In the genomic region with DNA sequence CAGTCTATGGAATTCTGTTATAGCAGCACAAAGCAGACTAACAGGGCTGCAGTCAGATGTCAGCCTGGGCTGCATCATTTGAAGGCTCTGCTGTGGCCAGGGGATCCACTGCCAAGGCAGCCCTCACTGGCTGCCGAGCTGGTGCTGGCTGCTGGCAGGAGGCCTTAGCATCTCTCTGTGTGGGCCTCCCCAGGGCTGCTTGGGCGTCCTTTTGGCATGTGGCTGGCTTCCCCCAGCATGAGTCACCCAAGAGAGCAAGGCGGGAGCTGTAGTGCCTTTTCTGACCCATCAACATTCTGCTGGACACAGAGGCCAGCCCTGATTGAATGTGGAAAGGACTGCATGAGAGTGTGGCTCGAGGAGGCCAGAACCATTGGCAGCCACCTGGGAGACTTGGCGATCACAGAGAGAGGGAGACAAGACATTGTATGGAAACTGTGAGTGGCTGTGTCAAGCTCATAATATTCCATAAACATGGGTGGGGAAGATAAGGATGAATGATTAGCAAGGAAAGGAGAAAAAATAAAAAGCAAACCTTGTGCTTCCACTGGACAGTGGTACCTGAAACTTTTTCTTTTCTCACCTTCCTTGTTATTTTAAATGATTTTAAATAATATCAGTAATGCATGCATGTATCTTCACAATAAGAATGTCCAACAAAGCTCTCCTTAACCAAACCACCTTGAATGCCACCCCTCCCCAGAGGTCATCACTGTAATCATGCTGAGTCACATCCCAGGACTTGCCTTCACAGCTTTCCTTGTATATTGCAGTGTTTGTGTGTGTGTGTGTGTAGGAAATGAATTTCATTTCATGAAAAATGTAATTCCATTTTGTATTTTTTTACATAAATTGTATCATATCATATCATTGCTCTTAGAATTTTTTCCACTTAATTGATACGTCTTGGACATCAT, we compare ENCODE assay signal across 10 cellular contexts. TPM values are rescaled to one million over a fixed set of nuclear protein-coding genes. Genes with fewer than 3 reads are reported as not detected.
A peak's percentile ranks its signal among the peaks of the same experiment; 100 is the strongest.
DNase-seq lines count a peak whose midpoint lies in the region; ATAC-seq, FAIRE-seq and TF ChIP-seq lines count a peak whose summit lies in the region.
"Had no signal": no experiment of that assay in that cellular context is flagged by ENCODE, and none has a peak within 500 bp of the region (broad histone marks: within the 10 kb centered on the region; RNA-seq: fewer than 3 reads in every experiment).

No MANE protein-coding gene starts in this region.

- no peak overlapping the region for H3K4me3 ChIP-seq in choroid plexus epithelial cell (ENCODE audit: low read depth, low read length)
- H3K4me3 ChIP-seq in left lung, result no peak overlapping the region
- H3K4me3 ChIP-seq in aorta (ENCODE audit: low read length in 2 of 2), result no peak overlapping the region

- TF ChIP-seq CTCF in choroid plexus epithelial cell (conservative IDR thresholded peaks at IDR 0.05; ENCODE audit: low read depth, low read length) (no peak), left lung (IDR thresholded peaks at IDR 0.05) (no peak)

- H3K36me3 ChIP-seq in left lung (no peaks in the 10 kb centered on the region), aorta (ENCODE audit: control insufficient read depth in 1 of 2, insufficient read depth in 2 of 2, low read length in 1 of 2) (no peaks in the 10 kb centered on the region)

- no peaks in the 10 kb centered on the region for H3K4me1 ChIP-seq in left lung
- no peaks in the 10 kb centered on the region for H3K4me1 ChIP-seq in aorta (ENCODE audit: control insufficient read depth in 1 of 2, insufficient read depth in 2 of 2, low read length in 2 of 2)

- no peak for FAIRE-seq in GM19239 (lab: Jason Lieb, UNC)

- DNase-seq in DMS 273 (lab: John Stamatoyannopoulos, UW; ENCODE audit: unreplicated experiment) (peak; percentile 28), DMS 273 treated with DMSO at 0.1 percent for 48 hours (lab: John Stamatoyannopoulos, UW) (no peak), choroid plexus epithelial cell (ENCODE audit: low read depth) (peak; percentile 85), left lung (peak; percentile 70 to 75), aorta (peak; percentile 93), GM19239 (ENCODE audit: insufficient read length, low spot score) (no peak)
- DNase-seq: activated gamma-delta T cell had no signal

- H3K9me3 ChIP-seq in left lung (no peaks in the 10 kb centered on the region), aorta (ENCODE audit: control insufficient read depth, low read length) (no peaks in the 10 kb centered on the region)

- intact Hi-C loops in left lung (cut with DNase I) (no loop called here), aorta (cut with DNase I) (loop anchor here in 1 of 2 donors (5.0 kb wide), 1 partner anchor 110 kb away; the partner anchor contains the start of gene PYGB)

- H3K27ac ChIP-seq in left lung (no peak overlapping the region), aorta (ENCODE audit: low read depth in 1 of 2, low read length in 2 of 2) (no peak overlapping the region)
- H3K27ac ChIP-seq: 22Rv1 had no signal

- 15 to 17% methylated on average over 6 of the region's 6 CpGs for WGBS in aorta, 2 donors

- peaks cover 0 to 11% of the 10 kb centered on the region in 2 donors for H3K27me3 ChIP-seq in left lung
- H3K27me3 ChIP-seq in aorta (ENCODE audit: control insufficient read depth in 1 of 2, insufficient read depth in 2 of 2, low read length in 1 of 2), result no peaks in the 10 kb centered on the region

- ATAC-seq in left lung (peak; percentile 81), aorta (ENCODE audit: low FRiP score) (peak; percentile 89), HG02938 (IDR thresholded peaks at IDR 0.05; ENCODE audit: unreplicated experiment) (no peak), GM21360 (IDR thresholded peaks at IDR 0.05; ENCODE audit: unreplicated experiment) (no peak)

RNA-seq across cellular contexts. Expression of gene VSX1, which starts 55.0 kb away (rescaled TPM):
- total RNA-seq in left lung, result not detected
- not detected for total RNA-seq in aorta
- not detected for polyA plus RNA-seq in aorta

RNA-seq across cellular contexts. Expression of gene ENTPD6, which starts 58.6 kb away (rescaled TPM):
- total RNA-seq in left lung (10 to 100 TPM; 72.7 to 76.3 TPM), aorta (10 to 100 TPM; 68.8 to 69.8 TPM)
- 100 to 1,000 TPM in 1 of 2 donors, 10 to 100 TPM in 1; 25.5 to 111 TPM for polyA plus RNA-seq in aorta

Comparison
In these comparisons a context has a peak if more than half of its experiments do, and no peak if none do; other contexts are left out.
1. DNase-seq: peak in DMS 273 (single experiment), choroid plexus epithelial cell (single experiment), left lung (2 of 2) and aorta (2 of 2); none in DMS 273 treated with DMSO at 0.1 percent for 48 hours (single experiment) and GM19239 (single experiment).
2. ATAC-seq: peak in left lung (single experiment) and aorta (single experiment); none in HG02938 (single experiment) and GM21360 (single experiment).